ENCODE assay signal across 8 cellular contexts in the genomic region with DNA sequence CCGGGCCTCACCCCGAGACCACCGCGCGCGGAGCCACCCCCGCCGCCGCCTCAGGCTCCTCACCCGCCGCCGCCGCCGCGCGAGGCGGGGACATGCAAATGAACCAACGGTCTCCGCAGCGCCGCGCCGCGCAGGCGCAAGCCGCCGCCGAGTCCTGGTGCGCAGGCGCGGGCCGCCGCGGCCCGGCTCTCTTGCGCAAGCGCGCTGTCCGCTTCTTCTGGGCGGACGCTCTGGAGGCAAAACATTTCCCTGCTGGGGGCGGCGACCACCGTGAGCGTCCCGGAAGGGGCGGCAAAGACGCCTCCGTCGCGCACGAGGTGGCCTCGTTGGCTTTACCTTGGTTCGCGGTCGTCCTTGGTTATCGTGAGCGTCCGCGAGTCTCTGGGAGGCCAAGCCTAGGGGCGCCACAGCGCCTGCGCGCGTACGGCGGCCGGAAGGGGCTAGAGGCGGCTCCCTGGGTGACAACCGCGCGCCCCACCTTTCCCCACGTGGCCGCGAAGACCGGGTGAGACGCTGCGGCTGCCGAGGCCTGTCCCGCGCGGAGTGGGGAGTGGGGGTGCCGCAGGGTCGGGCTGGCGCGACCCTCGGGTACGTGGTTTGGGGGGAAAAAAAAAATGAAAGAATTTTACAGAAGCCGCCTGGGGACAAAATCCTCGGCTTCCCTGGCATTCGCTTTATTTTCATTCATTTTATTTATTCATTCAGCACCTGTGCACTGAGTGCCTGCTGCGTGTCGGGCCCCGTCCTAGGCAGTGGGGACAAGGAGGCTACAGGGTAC. TPM values are rescaled to one million over a fixed set of nuclear protein-coding genes. Genes with fewer than 3 reads are reported as not detected.
DNase-seq lines count a peak whose midpoint lies in the region; ATAC-seq and TF ChIP-seq lines count a peak whose summit lies in the region.

A gene (plus strand): TSS at position 178 of the 778 bp plus-strand sequence. CDS start 607 bp downstream, outside the sequence.
A gene (minus strand): TSS at position 92 of the 778 bp plus-strand sequence. CDS start 2,446 bp downstream, outside the sequence.

- no peak for TF ChIP-seq RAD21 in IMR-90 (IDR thresholded peaks at IDR 0.05; ENCODE audit: low read length)

- H2AFZ ChIP-seq in IMR-90 (replicated peaks; ENCODE audit: low read length, poor library complexity) = peak within 1 kb of the TSS; percentile 99
- peak within 1 kb of the TSS; percentile 91 for H2AFZ ChIP-seq in PC-3 (ENCODE audit: low read length)

- H4K8ac ChIP-seq in IMR-90 (ENCODE audit: low read depth in 2 of 2, low read length in 2 of 2) = peak within 1 kb of the TSS; percentile 97 to 100

- H3K4ac ChIP-seq in IMR-90 (ENCODE audit: low read depth, low read length) = peak within 1 kb of the TSS; percentile 96

- POLR2A ChIA-PET in IMR-90 (lab: Charles Lee; ENCODE audit: unreplicated experiment) = no interaction called here
- POLR2A ChIA-PET in PC-3 (lab: Charles Lee; ENCODE audit: unreplicated experiment) = no interaction called here

- peaks cover 83% of the 10 kb centered on the region for H3K79me2 ChIP-seq in PC-3 (ENCODE audit: low read length)

- H3K4me1 ChIP-seq in IMR-90 (ENCODE audit: control insufficient read depth, insufficient read depth, low read length) (peaks cover 6% of the 10 kb centered on the region), PC-3 (ENCODE audit: insufficient read depth, low read length) (peaks cover 25% of the 10 kb centered on the region)

- H3K27me3 ChIP-seq in IMR-90 (ENCODE audit: control insufficient read depth, insufficient read depth, low read length) (no peaks in the 10 kb centered on the region), PC-3 (ENCODE audit: low read length) (no peaks in the 10 kb centered on the region)

- peaks cover 18% of the 10 kb centered on the region for H4K20me1 ChIP-seq in IMR-90 (ENCODE audit: insufficient read depth, low read length)
- no peaks in the 10 kb centered on the region for H4K20me1 ChIP-seq in PC-3 (ENCODE audit: low read length)

- WGBS in IMR-90 (ENCODE audit: extremely low coverage in 2 of 2, insufficient read length in 1 of 2), 2 experiments = 0% methylated on average over 41 of the region's 94 CpGs; no CpG with 5 or more reads in 1 of the 2 experiments

- H3F3A ChIP-seq in PC-3 (ENCODE audit: low read length, unreplicated experiment) = no peaks in the 10 kb centered on the region

- in situ Hi-C loops in IMR-90 (cut with MboI; ENCODE audit: low sequenced_read_pairs) = no loop called here

- H2BK20ac ChIP-seq in IMR-90 (ENCODE audit: low read depth, low read length) = peak within 1 kb of the TSS; percentile 38; the same call in 1 of the 2 replicates

- peak within 1 kb of the TSS; percentile 95 for H3K23ac ChIP-seq in IMR-90 (ENCODE audit: low read depth, low read length)

- peaks cover 37 to 74% of the 10 kb centered on the region in 2 experiments for H3K79me1 ChIP-seq in IMR-90 (ENCODE audit: low read depth in 1 of 2, low read length in 2 of 2)

- CTCF ChIA-PET in IMR-90 (lab: Yijun Ruan, JAX) (no interaction called here), PC-3 (lab: Charles Lee) (no interaction called here)

- H3K14ac ChIP-seq in IMR-90 (replicated peaks; ENCODE audit: low read depth, low read length) = peak within 1 kb of the TSS; percentile 96

- peak within 1 kb of the TSS; percentile 90 for H2AK9ac ChIP-seq in IMR-90 (replicated peaks; ENCODE audit: low read depth, low read length, poor library complexity)

- H2AK5ac ChIP-seq in IMR-90 (ENCODE audit: low read depth, low read length) = peak within 1 kb of the TSS; percentile 94

- TF ChIP-seq POLR2A in IMR-90 (IDR thresholded peaks at IDR 0.05; ENCODE audit: low read depth, low read length) = peak; percentile 81

- intact Hi-C loops in IMR-90 (cut with micrococcal nuclease) (no loop called here), PC-3 (cut with micrococcal nuclease) (no loop called here)

- no peaks in the 10 kb centered on the region for H3K9me2 ChIP-seq in PC-3 (replicated peaks; ENCODE audit: low read length)

- peaks cover 7% of the 10 kb centered on the region; the same call in 1 of the 2 replicates for H3K9me1 ChIP-seq in IMR-90 (ENCODE audit: insufficient read depth, low read length)

- H3K9me3 ChIP-seq in IMR-90 (ENCODE audit: control insufficient read depth, insufficient read depth, low read length) (no peaks in the 10 kb centered on the region; the same call in 1 of the 2 replicates), PC-3 (ENCODE audit: low read length) (no peaks in the 10 kb centered on the region)

- H4K91ac ChIP-seq in IMR-90 (ENCODE audit: insufficient read depth, low read depth, low read length) = peak within 1 kb of the TSS; percentile 99

- H3K4me2 ChIP-seq in IMR-90 (ENCODE audit: low read depth, low read length) (peak within 1 kb of the TSS; percentile 98), PC-3 (ENCODE audit: low read length) (peak within 1 kb of the TSS; percentile 100)

- H3K4me3 ChIP-seq in IMR-90 (ENCODE audit: insufficient read depth, low read depth, low read length) (peak within 1 kb of the TSS; percentile 70), PC-3 (ENCODE audit: low read length) (peak within 1 kb of the TSS; percentile 96)

- H3K27ac ChIP-seq in IMR-90 (ENCODE audit: insufficient read depth, low read length) (peak within 1 kb of the TSS; percentile 94), PC-3 (ENCODE audit: low read length) (peak within 1 kb of the TSS; percentile 73), epithelial cell of prostate (peak within 1 kb of the TSS; percentile 86)

- peak within 1 kb of the TSS; percentile 98 for H4K5ac ChIP-seq in IMR-90 (ENCODE audit: low read depth, low read length)

- peak within 1 kb of the TSS; percentile 93 for H3K56ac ChIP-seq in IMR-90 (ENCODE audit: extremely low read depth, insufficient read depth, low read length)

- peak within 1 kb of the TSS; percentile 90 for H3K18ac ChIP-seq in IMR-90 (ENCODE audit: low read depth, low read length)

- H2BK120ac ChIP-seq in IMR-90 (ENCODE audit: low read depth, low read length) = peak within 1 kb of the TSS; percentile 89

- H2BK15ac ChIP-seq in IMR-90 (ENCODE audit: low read depth, low read length) = peak within 1 kb of the TSS; percentile 96; the same call in 1 of the 3 replicates

- no peak for TF ChIP-seq CTCF in IMR-90 (conservative IDR thresholded peaks at IDR 0.05; ENCODE audit: low read depth, low read length)
- TF ChIP-seq CTCF in PC-3 (conservative IDR thresholded peaks at IDR 0.05; ENCODE audit: low read depth, low read length) = no peak

- DNase-seq in DMS 273 (lab: John Stamatoyannopoulos, UW; ENCODE audit: unreplicated experiment) (peak; percentile 99), IMR-90 (peak; percentile 84), PC-3 (peak; percentile 92), activated T-cell treated with anti-CD3 and anti-CD28 coated beads for 4 hours (peak; percentile 80), epithelial cell of prostate (ENCODE audit: low read depth, low spot score) (peak; percentile 34), mucosa of gallbladder (ENCODE audit: low spot score) (peak; percentile 88)
- peak; percentile 67 to 76 for DNase-seq in stimulated activated CD8-positive, alpha-beta memory T cell treated with anti-CD3 and anti-CD28 coated beads, Interleukin-4, amount 100 ng/mL, for 1 hour (ENCODE audit: low read depth in 2 of 2, low spot score in 1 of 2)

- H2BK5ac ChIP-seq in IMR-90 (ENCODE audit: low read depth, low read length, poor library complexity, severe bottlenecking) = peak within 1 kb of the TSS; percentile 93

- BruUV-seq in IMR-90 (replicated peaks; lab: Mats Ljungman, UMichigan) (no TSS peak), PC-3 (replicated peaks; lab: Mats Ljungman, UMichigan) (no TSS peak)

- ATAC-seq in GM21528 (IDR thresholded peaks at IDR 0.05; ENCODE audit: low FRiP score, unreplicated experiment) = peak; percentile 71
- ATAC-seq in IMR-90 (ENCODE audit: low read depth) = peak; percentile 81
- ATAC-seq in PC-3 = peak; percentile 82

- dilution Hi-C loops in IMR-90 (cut with HindIII; ENCODE audit: low sequenced_read_pairs, unreplicated experiment) = no loop called here

- H3K9ac ChIP-seq in IMR-90 (ENCODE audit: low read depth, low read length) (peak within 1 kb of the TSS; percentile 98), PC-3 (ENCODE audit: low read length) (peak within 1 kb of the TSS; percentile 91)

- H3K36me3 ChIP-seq in IMR-90 (ENCODE audit: control insufficient read depth, insufficient read depth, low read length) (peaks cover 5% of the 10 kb centered on the region), PC-3 (ENCODE audit: low read depth, low read length) (peaks cover 26% of the 10 kb centered on the region)

TF ChIP-seq in IMR-90, 13 proteins besides CTCF, POLR2A, EP300 and RAD21:
- peak; percentile 98 for TF ChIP-seq CEBPB (IDR thresholded peaks at IDR 0.05; ENCODE audit: low read depth, low read length)
- TF ChIP-seq MXI1 (IDR thresholded peaks at IDR 0.05; ENCODE audit: borderline replicate concordance, low read depth, low read length) = peak; percentile 99
- peak; percentile 68; the same call in 1 of the 2 replicates for TF ChIP-seq MAZ (IDR thresholded peaks at IDR 0.05; ENCODE audit: borderline replicate concordance, low read depth, low read length)
- TF ChIP-seq, protein P1, sequence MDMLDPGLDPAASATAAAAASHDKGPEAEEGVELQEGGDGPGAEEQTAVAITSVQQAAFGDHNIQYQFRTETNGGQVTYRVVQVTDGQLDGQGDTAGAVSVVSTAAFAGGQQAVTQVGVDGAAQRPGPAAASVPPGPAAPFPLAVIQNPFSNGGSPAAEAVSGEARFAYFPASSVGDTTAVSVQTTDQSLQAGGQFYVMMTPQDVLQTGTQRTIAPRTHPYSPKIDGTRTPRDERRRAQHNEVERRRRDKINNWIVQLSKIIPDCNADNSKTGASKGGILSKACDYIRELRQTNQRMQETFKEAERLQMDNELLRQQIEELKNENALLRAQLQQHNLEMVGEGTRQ (IDR thresholded peaks at IDR 0.05; ENCODE audit: low read depth, low read length) = peak; percentile 74
- no peak for TF ChIP-seq CHD1 (IDR thresholded peaks at IDR 0.05; ENCODE audit: low read depth, low read length)
- no peak for TF ChIP-seq SMC3 (IDR thresholded peaks at IDR 0.05; ENCODE audit: low read depth, low read length)

RNA-seq across cellular contexts. Expression of the first gene that starts in this region (rescaled TPM):
- total RNA-seq in IMR-90 (2012; rRNA removed) (46.7 and 52.7 TPM in 2 replicates), PC-3 (2014; rRNA removed) (102 and 114 TPM in 2 replicates), mucosa of gallbladder (19.5 TPM)
- 41.5 and 44.7 TPM in 2 replicates for polyA plus RNA-seq in IMR-90 (2012; rRNA removed)
- 31.4 and 45.1 TPM in 2 replicates for polyA plus RNA-seq in IMR-90 (2012; cell fraction: cytosol; rRNA removed)
- 19.1 and 45.5 TPM in 2 replicates for polyA plus RNA-seq in IMR-90 (2012; cell fraction: nucleus; rRNA removed; ENCODE audit: low replicate concordance)

RNA-seq across cellular contexts. Expression of the second gene that starts in this region (rescaled TPM):
- total RNA-seq in IMR-90 (2012; rRNA removed) = 23.3 and 25.8 TPM in 2 replicates
- polyA plus RNA-seq in IMR-90 (2012; rRNA removed) = 58.5 and 69.2 TPM in 2 replicates
- polyA plus RNA-seq in IMR-90 (2012; cell fraction: cytosol; rRNA removed) = 17.8 and 19.2 TPM in 2 replicates
- 366 and 435 TPM in 2 replicates for polyA plus RNA-seq in IMR-90 (2012; cell fraction: nucleus; rRNA removed; ENCODE audit: low replicate concordance)
- 48.9 and 56.9 TPM in 2 replicates for total RNA-seq in PC-3 (2014; rRNA removed)
- total RNA-seq in mucosa of gallbladder = 69.8 TPM

Comparison
In these comparisons a context has a peak if more than half of its experiments do, and no peak if none do; other contexts are left out.
1. Peak in every context shown above with its lines: DNase-seq, ATAC-seq, H3K4me3 ChIP-seq and H3K27ac ChIP-seq.
2. DNase-seq: peak in every context shown above with its lines; median percentile 99 in DMS 273; 92 in PC-3; 88 in mucosa of gallbladder; 84 in IMR-90; 80 in activated T-cell treated with anti-CD3 and anti-CD28 coated beads for 4 hours; 72 in stimulated activated CD8-positive, alpha-beta memory T cell treated with anti-CD3 and anti-CD28 coated beads, Interleukin-4, amount 100 ng/mL, for 1 hour; 34 in epithelial cell of prostate.